In the genomic region with DNA sequence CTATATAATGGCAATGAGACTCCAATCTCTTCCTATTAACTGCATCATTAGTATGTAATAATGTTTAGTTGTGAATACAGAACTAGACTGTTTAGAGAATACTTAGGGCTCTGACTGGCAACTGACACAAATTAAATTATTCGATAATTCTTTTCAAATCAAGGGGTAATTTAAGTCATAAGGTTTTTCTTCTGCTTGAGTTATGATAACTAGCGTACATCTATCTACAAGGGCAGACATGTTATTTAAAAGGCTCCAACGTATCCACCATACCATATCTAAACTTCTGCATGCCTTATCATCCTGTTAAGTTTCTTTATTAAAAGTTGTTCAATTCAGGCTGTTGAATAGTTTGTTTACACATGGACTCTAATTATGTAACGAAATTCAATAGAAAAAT, we compare ENCODE assay signal across 24 cellular contexts. TPM values are rescaled to one million over a fixed set of nuclear protein-coding genes. Genes with fewer than 3 reads are reported as not detected.
DNase-seq lines count a peak whose midpoint lies in the region; ATAC-seq and TF ChIP-seq lines count a peak whose summit lies in the region.
"Had no signal": no experiment of that assay in that cellular context is flagged by ENCODE, and none has a peak within 500 bp of the region (broad histone marks: within the 10 kb centered on the region; RNA-seq: fewer than 3 reads in every experiment).

No MANE protein-coding gene starts in this region.

- H3K27me3 ChIP-seq in BE2C (no peaks in the 10 kb centered on the region), Panc1 (ENCODE audit: control insufficient read depth, insufficient read depth, low read length) (no peaks in the 10 kb centered on the region), WERI-Rb-1 (ENCODE audit: insufficient read depth, low read depth, severe bottlenecking) (no peaks in the 10 kb centered on the region)

- H3K9me3 Mint-ChIP-seq in natural killer cell treated with Interleukin-12 subunit alpha and Interleukin-12 subunit beta and Interleukin-15 and Interleukin-18, amount 100 ng/mL, for 72 hours, result no peaks in the 10 kb centered on the region
- H3K9me3 Mint-ChIP-seq: GM23338, H9 had no signal

- H3K36me3 Mint-ChIP-seq in natural killer cell treated with Interleukin-12 subunit alpha and Interleukin-12 subunit beta and Interleukin-15 and Interleukin-18, amount 100 ng/mL, for 72 hours, result no peaks in the 10 kb centered on the region

- no peak overlapping the region for H3K4me3 Mint-ChIP-seq in natural killer cell treated with Interleukin-12 subunit alpha and Interleukin-12 subunit beta and Interleukin-15 and Interleukin-18, amount 100 ng/mL, for 72 hours
- H3K4me3 Mint-ChIP-seq: GM23338, H9, IgD-negative memory B cell had no signal

- POLR2A ChIA-PET in Panc1 (lab: Charles Lee), result no interaction called here

- in situ Hi-C loops in Panc1 (cut with HindIII; ENCODE audit: low pct_unique_long_range_greater_than_20kb, low sequenced_read_pairs), result no loop called here

- no peak for TF ChIP-seq CTCF in BE2C (IDR thresholded peaks at IDR 0.05; ENCODE audit: low read depth, low read length)
- no peak for TF ChIP-seq CTCF in Panc1 (IDR thresholded peaks at IDR 0.05)
- TF ChIP-seq CTCF in WERI-Rb-1 (IDR thresholded peaks at IDR 0.05; ENCODE audit: low read depth, low read length), result no peak

- H3K27ac ChIP-seq in Panc1 (ENCODE audit: low read length) (peak overlapping the region; percentile 87), epithelial cell of prostate (peak overlapping the region; percentile 62), WERI-Rb-1 (no peak overlapping the region)
- H3K27ac ChIP-seq: C4-2B, KMS-11 had no signal

- DNase-seq in BE2C (no peak), Panc1 (ENCODE audit: low read depth, low spot score) (no peak), epithelial cell of prostate (ENCODE audit: low read depth, low spot score) (no peak), pons (ENCODE audit: low spot score) (peak; percentile 40), T-helper 2 cell (no peak), WERI-Rb-1 (no peak)
- no peak for DNase-seq in natural killer cell treated with Interleukin-12 subunit alpha and Interleukin-12 subunit beta and Interleukin-15 and Interleukin-18, amount 100 ng/mL, for 72 hours (ENCODE audit: low spot score)
- DNase-seq: Calu3; DMS153; DND-41; H9; NCI-H1694; NCI-H2029 treated with DMSO at 0.1 percent for 48 hours; NCI-H446 treated with DMSO at 0.1 percent for 48 hours; NCI-H526; NK-92 treated with Interleukin-12 subunit alpha and Interleukin-12 subunit beta, amount 100 ng/mL, for 24 hours; PC-3; Right ventricle myocardium superior; SW 1271 had no signal

- H3K4me3 ChIP-seq in BE2C (ENCODE audit: low read depth, low read length) (peak overlapping the region; percentile 36), Panc1 (ENCODE audit: low read depth in 2 of 2, low read length in 2 of 2) (no peak overlapping the region; a peak in 1 of 4 replicates), WERI-Rb-1 (ENCODE audit: low read depth, low read length) (no peak overlapping the region)
- H3K4me3 ChIP-seq: GM23338 had no signal

- no peaks in the 10 kb centered on the region for H3K36me3 ChIP-seq in BE2C
- peaks cover 17% of the 10 kb centered on the region for H3K36me3 ChIP-seq in Panc1 (ENCODE audit: control insufficient read depth, insufficient read depth, low read length)
- no peaks in the 10 kb centered on the region for H3K36me3 ChIP-seq in WERI-Rb-1

- no peak for ATAC-seq in Panc1
- ATAC-seq in natural killer cell treated with Interleukin-12 subunit alpha and Interleukin-12 subunit beta and Interleukin-15 and Interleukin-18, amount 100 ng/mL, for 72 hours, result no peak
- no peak for ATAC-seq in GM21723 (IDR thresholded peaks at IDR 0.05; ENCODE audit: unreplicated experiment)
- ATAC-seq: GM23338, PC-3 had no signal

- intact Hi-C loops in Panc1 (cut with micrococcal nuclease; ENCODE audit: unreplicated experiment), result no loop called here

- H3K4me1 ChIP-seq in BE2C, result peaks cover 13% of the 10 kb centered on the region
- H3K4me1 ChIP-seq in Panc1 (ENCODE audit: control insufficient read depth, insufficient read depth, low read length), result peaks cover 86% of the 10 kb centered on the region

- BruUV-seq in Panc1 (replicated peaks; lab: Mats Ljungman, UMichigan), result no TSS peak

- H3K27ac Mint-ChIP-seq in natural killer cell treated with Interleukin-12 subunit alpha and Interleukin-12 subunit beta and Interleukin-15 and Interleukin-18, amount 100 ng/mL, for 72 hours, result no peak overlapping the region
- H3K27ac Mint-ChIP-seq: GM23338, H9, IgD-negative memory B cell had no signal

- CTCF ChIA-PET in Panc1 (lab: Charles Lee), result no interaction called here

- no peaks in the 10 kb centered on the region for H3K4me1 Mint-ChIP-seq in natural killer cell treated with Interleukin-12 subunit alpha and Interleukin-12 subunit beta and Interleukin-15 and Interleukin-18, amount 100 ng/mL, for 72 hours (ENCODE audit: low read depth in 2 of 2)
- H3K4me1 Mint-ChIP-seq: IgD-negative memory B cell had no signal

- H3K9me3 ChIP-seq in BE2C (no peaks in the 10 kb centered on the region), Panc1 (ENCODE audit: control insufficient read depth, insufficient read depth, low read depth, low read length) (no peaks in the 10 kb centered on the region), WERI-Rb-1 (ENCODE audit: severe bottlenecking) (no peaks in the 10 kb centered on the region)

- no peaks in the 10 kb centered on the region for H3K27me3 Mint-ChIP-seq in natural killer cell treated with Interleukin-12 subunit alpha and Interleukin-12 subunit beta and Interleukin-15 and Interleukin-18, amount 100 ng/mL, for 72 hours
- H3K27me3 Mint-ChIP-seq: IgD-negative memory B cell had no signal

RNA-seq across cellular contexts. Expression of a gene that starts 11.2 kb away (rescaled TPM):
- 5.1 TPM for polyA plus RNA-seq in BE2C (2012; ENCODE audit: insufficient read depth, insufficient read length, low read depth)
- 232 TPM for total RNA-seq in Panc1 (2021; ENCODE audit: unreplicated experiment)
- polyA plus RNA-seq in Panc1 (2012; ENCODE audit: insufficient read length), result 166 TPM
- total RNA-seq in natural killer cell treated with Interleukin-12 subunit alpha and Interleukin-12 subunit beta and Interleukin-15 and Interleukin-18, amount 100 ng/mL, for 72 hours, result 1 to 10 TPM in 1 of 2 donors, not detected in 1; 1.1 TPM
- polyA plus RNA-seq: IgD-negative memory B cell had no signal

Comparison
In these comparisons a context has a peak if more than half of its experiments do, and no peak if none do; other contexts are left out.
1. RNA of a gene that starts 11.2 kb away (total RNA-seq): 232 TPM in Panc1 (single experiment); 1.1 TPM in natural killer cell treated with Interleukin-12 subunit alpha and Interleukin-12 subunit beta and Interleukin-15 and Interleukin-18, amount 100 ng/mL, for 72 hours; every median in the first group is over 100 times any median in the second.